In the genomic region with DNA sequence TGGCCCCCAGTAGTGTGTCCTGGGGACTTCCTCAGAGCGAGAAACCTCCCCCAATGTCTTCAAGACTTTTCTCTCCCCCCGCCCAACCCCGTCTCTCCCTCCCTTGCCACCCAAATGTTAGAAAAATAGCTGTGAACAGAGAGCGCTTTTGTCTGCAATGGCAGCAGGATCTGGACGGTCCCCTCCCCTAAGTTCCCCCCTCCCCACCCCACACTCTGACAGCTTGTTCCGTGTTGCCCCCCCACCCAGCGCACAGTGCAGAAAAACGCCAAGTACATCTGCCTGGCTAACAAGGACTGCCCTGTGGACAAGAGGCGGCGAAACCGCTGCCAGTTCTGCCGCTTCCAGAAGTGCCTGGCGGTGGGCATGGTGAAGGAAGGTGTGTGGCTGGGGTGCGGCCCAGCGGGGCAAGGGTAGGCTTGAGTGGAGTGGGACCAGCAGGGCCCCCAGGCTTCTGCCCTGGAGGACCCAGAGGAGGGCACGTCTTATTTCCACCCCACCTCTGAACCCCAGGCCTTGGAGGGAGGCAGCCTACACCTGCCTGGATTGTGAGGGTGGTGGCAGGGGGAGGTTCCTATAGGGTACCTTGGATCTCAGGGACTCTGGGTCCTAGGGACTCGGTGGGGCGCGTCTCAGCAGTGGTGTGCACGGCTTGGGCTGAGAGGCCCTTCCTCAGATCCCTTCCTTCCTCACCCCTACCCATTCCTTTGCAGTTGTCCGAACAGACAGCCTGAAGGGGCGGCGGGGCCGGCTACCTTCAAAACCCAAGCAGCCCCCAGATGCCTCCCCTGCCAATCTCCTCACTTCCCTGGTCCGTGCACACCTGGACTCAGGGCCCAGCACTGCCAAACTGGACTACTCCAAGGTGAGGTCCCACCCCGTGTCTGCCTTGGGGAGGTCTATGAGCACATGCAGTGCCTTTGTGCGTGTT, we compare ENCODE assay signal across 18 cellular contexts. TPM values are rescaled to one million over a fixed set of nuclear protein-coding genes. Genes with fewer than 3 reads are reported as not detected.
DNase-seq lines count a peak whose midpoint lies in the region; TF ChIP-seq lines count a peak whose summit lies in the region.
"Had no signal": no experiment of that assay in that cellular context is flagged by ENCODE, and none has a peak within 500 bp of the region (broad histone marks: within the 10 kb centered on the region; RNA-seq: fewer than 3 reads in every experiment).

No MANE protein-coding gene starts in this region.

- H3K36me3 Mint-ChIP-seq in endothelial cell (ENCODE audit: low read depth, unreplicated experiment) = no peaks in the 10 kb centered on the region

- no peak overlapping the region for H3K9ac ChIP-seq in mesendoderm (ENCODE audit: low read length)

- no peak overlapping the region for H2BK15ac ChIP-seq in mesendoderm (replicated peaks; ENCODE audit: low read depth)

- no peak overlapping the region for H2BK120ac ChIP-seq in mesendoderm (ENCODE audit: low read depth, low read length)

- H3K27me3 ChIP-seq in adrenal gland = no peaks in the 10 kb centered on the region
- H3K27me3 ChIP-seq in layer of hippocampus (ENCODE audit: control insufficient read depth, insufficient read depth, low read length) = no peaks in the 10 kb centered on the region
- H3K27me3 ChIP-seq in spleen (replicated peaks in 1 of 7) = peaks cover 0 to 4% (median 0%) of the 10 kb centered on the region in 7 donors
- H3K27me3 ChIP-seq in mesendoderm (ENCODE audit: insufficient read depth, low read length, poor library complexity) = no peaks in the 10 kb centered on the region
- H3K27me3 ChIP-seq: upper lobe of right lung had no signal

- 86 to 92% (median 88%) methylated on average over 21 to 27 of the region's 27 CpGs for WGBS in adrenal gland, 4 donors
- WGBS in spleen, 5 donors = 86 to 91% (median 89%) methylated on average over 24 to 27 of the region's 27 CpGs
- no CpG with 5 or more reads among the region's 27 CpGs for WGBS in mesendoderm (ENCODE audit: extremely low coverage, insufficient coverage, low lambda C conversion rate)

- peaks cover 3% of the 10 kb centered on the region for H3K27me3 Mint-ChIP-seq in endothelial cell (ENCODE audit: unreplicated experiment)

- no peak overlapping the region for H3K56ac ChIP-seq in mesendoderm (ENCODE audit: low read length)

- no peak overlapping the region for H4K8ac ChIP-seq in mesendoderm (ENCODE audit: low read depth, low read length)

- H2AK5ac ChIP-seq in mesendoderm (ENCODE audit: low read length) = no peak overlapping the region

- peaks cover 3 to 15% of the 10 kb centered on the region in 2 donors for H3K4me1 ChIP-seq in adrenal gland (replicated peaks in 1 of 2)
- peaks cover 0 to 49% (median 25%) of the 10 kb centered on the region in 6 donors for H3K4me1 ChIP-seq in spleen
- peaks cover 4% of the 10 kb centered on the region for H3K4me1 ChIP-seq in mesendoderm (ENCODE audit: control insufficient read depth, low read depth, low read length)
- H3K4me1 ChIP-seq: upper lobe of right lung had no signal

- no peak overlapping the region for H4K5ac ChIP-seq in mesendoderm (ENCODE audit: low read length)

- DNase-seq in activated CD4-positive, alpha-beta T cell treated with anti-CD3 and anti-CD28 coated beads for 1 hour = peak; percentile 54
- no peak for DNase-seq in activated CD4-positive, alpha-beta T cell treated with anti-CD3 and anti-CD28 coated beads for 4 hours
- DNase-seq in adrenal gland (peak in 5 of 7 donors; percentile 46 to 87 (median 73)), spleen (peak; percentile 46), NCI-H1436 treated with DMSO at 0.1 percent for 48 hours (lab: John Stamatoyannopoulos, UW) (no peak), endothelial cell (ENCODE audit: low spot score) (no peak), mesendoderm (no peak)
- DNase-seq: 8988T; activated CD8-positive, alpha-beta memory T cell treated with anti-CD3 and anti-CD28 coated beads, Interleukin-2, amount 50 U/mL, for 48 hours; CD8-positive, alpha-beta memory T cell; EL; lower lobe of right lung; NCI-H187; NCI-H526; stimulated activated CD4-positive, alpha-beta T cell treated with anti-CD3 and anti-CD28 coated beads, Interleukin-15, amount 100 ng/mL, for 24 hours; SW 1271; upper lobe of right lung had no signal

- H3K4me1 Mint-ChIP-seq in endothelial cell (ENCODE audit: unreplicated experiment) = peaks cover 7% of the 10 kb centered on the region

- H3K27ac ChIP-seq in adrenal gland = peak overlapping the region in 2 of 5 donors; percentile 98
- peak overlapping the region; percentile 77 for H3K27ac ChIP-seq in layer of hippocampus (ENCODE audit: low read depth, low read length)
- no peak overlapping the region for H3K27ac ChIP-seq in spleen
- H3K27ac ChIP-seq in mesendoderm (ENCODE audit: low read depth, low read length) = no peak overlapping the region
- H3K27ac ChIP-seq: lower lobe of right lung, upper lobe of right lung had no signal

- TF ChIP-seq CTCF in adrenal gland (IDR thresholded peaks at IDR 0.05) (no peak), spleen (IDR thresholded peaks at IDR 0.05 in 8 of 11, conservative IDR thresholded peaks at IDR 0.05 in 3 of 11) (no peak), endothelial cell (IDR thresholded peaks at IDR 0.05; ENCODE audit: unreplicated experiment) (no peak)

- H3K79me1 ChIP-seq in mesendoderm (ENCODE audit: low read length) = no peaks in the 10 kb centered on the region

- H2BK5ac ChIP-seq in mesendoderm (ENCODE audit: low read length) = no peak overlapping the region

- H3K4me2 ChIP-seq in mesendoderm (ENCODE audit: low read length) = no peak overlapping the region

- H3K9me3 ChIP-seq in adrenal gland (replicated peaks in 1 of 3) = no peaks in the 10 kb centered on the region
- H3K9me3 ChIP-seq in spleen = no peaks in the 10 kb centered on the region
- H3K9me3 ChIP-seq: lower lobe of right lung, upper lobe of right lung had no signal

- intact Hi-C loops in adrenal gland (cut with DNase I) (no loop called here), spleen (cut with DNase I; ENCODE audit: low total_unique reads) (no loop called here)

- no peaks in the 10 kb centered on the region for H3K9me3 Mint-ChIP-seq in endothelial cell (ENCODE audit: unreplicated experiment)
- H3K9me3 Mint-ChIP-seq: CD8-positive, alpha-beta memory T cell had no signal

- H3K4me3 Mint-ChIP-seq in endothelial cell (ENCODE audit: unreplicated experiment) = no peak overlapping the region

- TF ChIP-seq POLR2A in adrenal gland (IDR thresholded peaks at IDR 0.05) (peak in 1 of 2 donors; percentile 58), spleen (IDR thresholded peaks at IDR 0.05) (no peak)

- no peak overlapping the region for H3K18ac ChIP-seq in mesendoderm (ENCODE audit: low read length)

- no peak overlapping the region for H3K4ac ChIP-seq in mesendoderm (ENCODE audit: low read depth, low read length)

- H3K23ac ChIP-seq in mesendoderm (ENCODE audit: low read length) = no peak overlapping the region

- H3K27ac Mint-ChIP-seq in endothelial cell (ENCODE audit: unreplicated experiment) = no peak overlapping the region
- H3K27ac Mint-ChIP-seq: CD8-positive, alpha-beta memory T cell had no signal

- H3K36me3 ChIP-seq in adrenal gland (replicated peaks in 1 of 2) (peaks cover 0 to 57% of the 10 kb centered on the region in 2 donors), spleen (peaks cover 0 to 56% (median 34%) of the 10 kb centered on the region in 6 donors), mesendoderm (ENCODE audit: control insufficient read depth, insufficient read depth, low read length) (no peaks in the 10 kb centered on the region)

- H3K4me3 ChIP-seq in adrenal gland = no peak overlapping the region
- no peak overlapping the region for H3K4me3 ChIP-seq in spleen
- no peak overlapping the region for H3K4me3 ChIP-seq in mesendoderm (ENCODE audit: low read length)
- H3K4me3 ChIP-seq: lower lobe of right lung, upper lobe of right lung had no signal

- no peaks in the 10 kb centered on the region for H3K79me2 ChIP-seq in mesendoderm (ENCODE audit: control insufficient read depth, insufficient read depth, low read length)

RNA-seq across cellular contexts. Expression of gene NR4A1, which starts 4.8 kb away (rescaled TPM):
- 100 to 1,000 TPM in 5 of 8 donors, 10 to 100 TPM in 3; 49.5 to 854 (median 185) TPM for total RNA-seq in adrenal gland
- 100 to 1,000 TPM in 2 of 3 donors, 10 to 100 TPM in 1; 34.5 to 499 (median 282) TPM for polyA plus RNA-seq in adrenal gland
- 100 to 1,000 TPM in 1 of 7 donors, 10 to 100 TPM in 6; 12.0 to 113 (median 58.4) TPM for total RNA-seq in spleen
- 10 to 100 TPM; 11.8 to 43.5 (median 13.7) TPM for polyA plus RNA-seq in spleen
- total RNA-seq in endothelial cell (ENCODE audit: unreplicated experiment) = 1.0 TPM
- 10.5 TPM for polyA plus RNA-seq in mesendoderm (2013, experiment 1 of 2)
- 10.7 TPM for polyA plus RNA-seq in mesendoderm (2013, experiment 2 of 2)

RNA-seq across cellular contexts. Expression of gene ATG101, which starts 13.7 kb away (rescaled TPM):
- total RNA-seq in adrenal gland = 10 to 100 TPM; 28.8 to 60.4 (median 38.6) TPM
- polyA plus RNA-seq in adrenal gland = 10 to 100 TPM; 20.9 to 28.6 (median 27.1) TPM
- total RNA-seq in spleen = 10 to 100 TPM; 23.5 to 40.1 (median 32.3) TPM
- polyA plus RNA-seq in spleen = 10 to 100 TPM; 32.0 to 81.1 (median 35.3) TPM
- 30.6 TPM for total RNA-seq in endothelial cell (ENCODE audit: unreplicated experiment)
- polyA plus RNA-seq in mesendoderm (2013, experiment 1 of 2) = 30.6 TPM
- polyA plus RNA-seq in mesendoderm (2013, experiment 2 of 2) = 30.0 TPM

RNA-seq across cellular contexts. Expression of gene SMIM41, which starts 23.5 kb away (rescaled TPM):
- total RNA-seq in adrenal gland = 1 to 10 TPM in 1 of 8 donors, under 1 TPM in 2, not detected in 5; 0.54 to 2.1 (median 0.83) TPM
- polyA plus RNA-seq in adrenal gland = under 1 TPM in 1 of 3 donors, not detected in 2; 0.10 TPM
- total RNA-seq in spleen = 1 to 10 TPM in 6 of 7 donors, under 1 TPM in 1; 0.64 to 8.1 (median 4.9) TPM
- 1 to 10 TPM in 2 of 3 donors, under 1 TPM in 1; 0.85 to 1.7 (median 1.1) TPM for polyA plus RNA-seq in spleen
- total RNA-seq in endothelial cell (ENCODE audit: unreplicated experiment) = not detected
- 0.03 TPM for polyA plus RNA-seq in mesendoderm (2013, experiment 1 of 2)
- polyA plus RNA-seq in mesendoderm (2013, experiment 2 of 2) = not detected
- total RNA-seq: CD8-positive, alpha-beta memory T cell had no signal
- polyA plus RNA-seq: CD8-positive, alpha-beta memory T cell had no signal

RNA-seq across cellular contexts. Expression of gene TAMALIN, which starts 49.3 kb away (rescaled TPM):
- 10 to 100 TPM in 5 of 8 donors, 1 to 10 TPM in 3; 1.8 to 26.0 (median 14.9) TPM for total RNA-seq in adrenal gland
- polyA plus RNA-seq in adrenal gland = 10 to 100 TPM in 2 of 3 donors, 1 to 10 TPM in 1; 5.3 to 44.9 (median 41.3) TPM
- 100 to 1,000 TPM in 1 of 7 donors, 10 to 100 TPM in 6; 31.7 to 141 (median 69.5) TPM for total RNA-seq in spleen
- 10 to 100 TPM; 25.5 to 38.2 (median 35.2) TPM for polyA plus RNA-seq in spleen
- total RNA-seq in endothelial cell (ENCODE audit: unreplicated experiment) = 29.7 TPM
- polyA plus RNA-seq in mesendoderm (2013, experiment 1 of 2) = 0.95 TPM
- polyA plus RNA-seq in mesendoderm (2013, experiment 2 of 2) = 0.91 TPM

Comparison
In these comparisons a context has a peak if more than half of its experiments do, and no peak if none do; other contexts are left out.
1. DNase-seq: peak in activated CD4-positive, alpha-beta T cell treated with anti-CD3 and anti-CD28 coated beads for 1 hour (single experiment), adrenal gland (5 of 7) and spleen (single experiment); none in activated CD4-positive, alpha-beta T cell treated with anti-CD3 and anti-CD28 coated beads for 4 hours (0 of 2), NCI-H1436 treated with DMSO at 0.1 percent for 48 hours (single experiment), endothelial cell (single experiment) and mesendoderm (single experiment).